In the genomic region with DNA sequence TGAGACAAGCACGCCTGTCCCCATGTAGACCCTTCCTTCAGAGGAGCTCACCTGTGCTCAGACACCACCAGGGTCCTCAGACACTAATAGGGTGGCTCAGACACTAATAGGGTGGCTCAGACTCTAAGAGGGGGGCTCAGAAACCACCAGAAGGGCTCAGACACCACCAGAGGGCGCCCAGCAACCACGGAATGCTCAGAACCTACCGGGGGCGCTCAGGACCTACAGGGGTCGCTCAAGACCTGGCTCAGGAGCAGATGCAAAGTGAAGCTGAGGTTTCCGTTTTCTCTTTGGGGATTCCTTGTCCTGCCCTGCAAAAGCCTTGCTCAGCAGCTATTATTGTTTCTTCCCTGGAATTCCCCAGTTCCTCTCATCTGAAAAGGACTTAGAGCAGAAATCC, we compare ENCODE assay signal across 8 cellular contexts.
DNase-seq lines count a peak whose midpoint lies in the region; ATAC-seq, FAIRE-seq and TF ChIP-seq lines count a peak whose summit lies in the region.
"Not testable (repeated sequence)": the region's sequence is repeated elsewhere in the genome, so short reads cannot be mapped to it uniquely, and the experiment has no call there.

No MANE protein-coding gene starts in this region.

- H3K27me3 ChIP-seq in GM12878 (replicated peaks in 1 of 2; ENCODE audit: control insufficient read depth in 2 of 2, insufficient read depth in 2 of 2, low read length in 1 of 2), result not testable (repeated sequence)

- CTCF ChIA-PET in GM12878 (lab: Yijun Ruan, JAX), result not testable (repeated sequence)

- H3K4me3 ChIP-seq in GM12878, result not testable (repeated sequence)

- not testable (repeated sequence) for TF ChIP-seq CTCF in GM12878 (IDR thresholded peaks at IDR 0.05 in 2 of 3, conservative IDR thresholded peaks at IDR 0.05 in 1 of 3; ENCODE audit: control insufficient read depth in 2 of 3, extremely low read depth in 1 of 3, insufficient read depth in 1 of 3, low read depth in 3 of 3, low read length in 3 of 3)

- not testable (repeated sequence) for H3K4me1 Mint-ChIP-seq in stimulated activated naive B cell treated with anti-CD40 and anti-IgM and Interleukin-4, amounts not matched to agents 10 μg/mL and 1 μg/mL and 100 μg/mL, for 72 hours

- H3K36me3 Mint-ChIP-seq in stimulated activated naive B cell treated with anti-CD40 and anti-IgM and Interleukin-4, amounts not matched to agents 10 μg/mL and 1 μg/mL and 100 μg/mL, for 72 hours, result not testable (repeated sequence)

- H3K9ac ChIP-seq in GM12878 (ENCODE audit: control insufficient read depth, insufficient read depth, low read length), result not testable (repeated sequence)

- in situ Hi-C loops in GM12878 (cut with MboI), result not testable (repeated sequence)

- intact Hi-C loops in GM12878 (cut with micrococcal nuclease; ENCODE audit: unreplicated experiment), result not testable (repeated sequence)

- not testable (repeated sequence) for H3K9me3 Mint-ChIP-seq in stimulated activated naive B cell treated with anti-CD40 and anti-IgM and Interleukin-4, amounts not matched to agents 10 μg/mL and 1 μg/mL and 100 μg/mL, for 72 hours

- WGBS in GM12878 (ENCODE audit: insufficient coverage, insufficient replicate concordance, low lambda C conversion rate, missing lambda C conversion rate), result no CpG with 5 or more reads among the region's 7 CpGs

- not testable (repeated sequence) for H3K9me3 ChIP-seq in GM12878 (replicated peaks; ENCODE audit: control insufficient read depth, insufficient read depth, low read length)

- ATAC-seq in GM18502 (IDR thresholded peaks at IDR 0.05; ENCODE audit: poor library complexity, unreplicated experiment) (peak; percentile 98), GM19351 (IDR thresholded peaks at IDR 0.05; ENCODE audit: unreplicated experiment) (peak; percentile 97), GM21576 (IDR thresholded peaks at IDR 0.05; ENCODE audit: unreplicated experiment) (peak; percentile 99), HG02852 (IDR thresholded peaks at IDR 0.05; ENCODE audit: unreplicated experiment) (peak; percentile 98), HG03159 (IDR thresholded peaks at IDR 0.05; ENCODE audit: unreplicated experiment) (peak; percentile 97), HG03575 (IDR thresholded peaks at IDR 0.05; ENCODE audit: extremely low read depth, insufficient number of reproducible peaks, low FRiP score, unreplicated experiment) (peak; percentile 57), GM12878 (peak; percentile 97)
- ATAC-seq in stimulated activated naive B cell treated with anti-CD40 and anti-IgM and Interleukin-4, amounts not matched to agents 10 μg/mL and 1 μg/mL and 100 μg/mL, for 72 hours (replicated peaks), result peak; percentile 86 to 89

- not testable (repeated sequence) for H3K27me3 Mint-ChIP-seq in stimulated activated naive B cell treated with anti-CD40 and anti-IgM and Interleukin-4, amounts not matched to agents 10 μg/mL and 1 μg/mL and 100 μg/mL, for 72 hours

- POLR2A ChIA-PET in GM12878 (lab: Charles Lee), result not testable (repeated sequence)

- H4K20me1 ChIP-seq in GM12878 (ENCODE audit: control insufficient read depth, insufficient read depth), result not testable (repeated sequence)

- not testable (repeated sequence) for TF ChIP-seq POLR2A in GM12878 (IDR thresholded peaks at IDR 0.05; ENCODE audit: low read depth, low read length)

- H3K27ac Mint-ChIP-seq in stimulated activated naive B cell treated with anti-CD40 and anti-IgM and Interleukin-4, amounts not matched to agents 10 μg/mL and 1 μg/mL and 100 μg/mL, for 72 hours, result not testable (repeated sequence)

- H3K4me2 ChIP-seq in GM12878 (ENCODE audit: control insufficient read depth, insufficient read depth), result not testable (repeated sequence)

- H3K36me3 ChIP-seq in GM12878 (ENCODE audit: control insufficient read depth in 2 of 2, insufficient read depth in 2 of 2, low read length in 1 of 2), result not testable (repeated sequence)

- RAD21 ChIA-PET in GM12878 (lab: Charles Lee; ENCODE audit: unreplicated experiment), result not testable (repeated sequence)

- not testable (repeated sequence) for H2AFZ ChIP-seq in GM12878 (ENCODE audit: control insufficient read depth, low read depth, low read length)

- TF ChIP-seq RAD21 in GM12878 (IDR thresholded peaks at IDR 0.05; ENCODE audit: insufficient read depth, low read depth, low read length), result not testable (repeated sequence)

- BruUV-seq in GM12878 (replicated peaks; lab: Mats Ljungman, UMichigan), result not testable (repeated sequence)

- DNase-seq in GM12878 (ENCODE audit: low read depth, low spot score); stimulated activated naive B cell treated with anti-CD40 and anti-IgM and Interleukin-4, amounts not matched to agents 10 μg/mL and 1 μg/mL and 100 μg/mL, for 72 hours: not testable (repeated sequence)

- not testable (repeated sequence) for H3K4me1 ChIP-seq in GM12878 (ENCODE audit: control insufficient read depth, insufficient read depth, low read length)

- SMC1A ChIA-PET in GM12878 (lab: Charles Lee; ENCODE audit: uncharacterized antibody, unreplicated experiment), result not testable (repeated sequence)

- not testable (repeated sequence) for H3K27ac ChIP-seq in GM12878 (ENCODE audit: control insufficient read depth, insufficient read depth)

- FAIRE-seq in GM12878 (lab: Jason Lieb, UNC), result not testable (repeated sequence)

- H3K79me2 ChIP-seq in GM12878 (ENCODE audit: control insufficient read depth, insufficient read depth, low read length), result not testable (repeated sequence)

- not testable (repeated sequence) for TF ChIP-seq EP300 in GM12878 (IDR thresholded peaks at IDR 0.05; ENCODE audit: borderline replicate concordance in 1 of 2, control insufficient read depth in 1 of 2, low read depth in 2 of 2, low read length in 2 of 2)

- H3K4me3 Mint-ChIP-seq in stimulated activated naive B cell treated with anti-CD40 and anti-IgM and Interleukin-4, amounts not matched to agents 10 μg/mL and 1 μg/mL and 100 μg/mL, for 72 hours, result not testable (repeated sequence)
